ENCODE assay signal across 8 cellular contexts in the genomic region with DNA sequence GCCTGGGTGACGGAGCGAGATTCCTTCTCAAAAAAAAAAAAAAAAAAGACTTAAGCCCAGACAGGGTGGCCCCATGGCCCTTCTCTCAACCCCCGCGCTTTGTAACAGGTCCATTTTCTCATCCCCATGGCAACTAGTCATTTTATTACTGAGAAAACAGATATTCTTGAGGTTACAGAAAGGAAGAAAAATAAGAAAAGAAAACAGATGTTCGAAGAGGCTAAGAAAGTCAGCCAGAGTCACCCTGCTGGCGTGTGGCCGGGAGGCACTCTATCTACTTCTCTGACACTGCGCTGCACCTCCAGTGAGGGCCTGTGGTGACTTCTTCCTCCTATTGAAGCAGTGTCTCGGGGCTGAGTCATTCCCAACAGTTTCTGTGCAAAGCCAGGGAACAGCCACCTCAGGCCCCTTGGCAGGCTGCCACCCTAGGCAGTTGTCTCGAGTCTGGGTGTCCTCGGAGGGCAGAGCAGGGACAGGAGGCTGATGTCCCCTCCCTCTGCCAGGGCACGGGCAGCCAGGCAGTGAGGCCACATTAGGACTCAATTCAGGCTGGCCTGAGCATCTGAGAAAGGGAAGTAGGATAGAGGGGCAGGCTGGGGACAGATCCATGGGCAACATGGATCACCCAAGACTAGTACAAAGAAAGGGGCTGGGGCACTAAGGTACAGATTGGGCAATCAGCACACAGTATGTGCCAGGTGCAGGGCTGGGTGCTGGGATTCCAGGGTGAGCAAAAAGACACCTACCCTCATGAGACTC.
DNase-seq lines count a peak whose midpoint lies in the region; ATAC-seq and TF ChIP-seq lines count a peak whose summit lies in the region.

No MANE protein-coding gene starts in this region.

- H3K27ac ChIP-seq in skin epidermis = peak overlapping the region in 15 of 21 experiments; percentile 1 to 62 (median 38)

- no peak for TF ChIP-seq CTCF in astrocyte of the spinal cord (IDR thresholded peaks at IDR 0.05; ENCODE audit: low read depth, low read length)

- ATAC-seq in GM19395 (IDR thresholded peaks at IDR 0.05; ENCODE audit: unreplicated experiment) (peak; percentile 57), HG03571 (IDR thresholded peaks at IDR 0.05; ENCODE audit: unreplicated experiment) (no peak), HG03457 (IDR thresholded peaks at IDR 0.05; ENCODE audit: unreplicated experiment) (no peak)

- in situ Hi-C loops in astrocyte of the spinal cord (cut with HindIII; ENCODE audit: low sequenced_read_pairs) = no loop called here

- H3K4me3 ChIP-seq in astrocyte of the spinal cord (ENCODE audit: low read depth, low read length) (no peak overlapping the region), skin epidermis (no peak overlapping the region)

- DNase-seq in Ammon's horn (ENCODE audit: low spot score) (peak; percentile 78), NCI-H774 (lab: John Stamatoyannopoulos, UW) (peak; percentile 19), astrocyte of the spinal cord (ENCODE audit: low read depth, low spot score) (peak; percentile 90), iPS-NIHi11 (ENCODE audit: low spot score) (peak; percentile 44)

Comparison
In these comparisons a context has a peak if more than half of its experiments do, and no peak if none do; other contexts are left out.
1. DNase-seq: peak in every context shown above with its lines; median percentile 90 in astrocyte of the spinal cord; 78 in Ammon's horn; 44 in iPS-NIHi11; 19 in NCI-H774.